In the genomic region with DNA sequence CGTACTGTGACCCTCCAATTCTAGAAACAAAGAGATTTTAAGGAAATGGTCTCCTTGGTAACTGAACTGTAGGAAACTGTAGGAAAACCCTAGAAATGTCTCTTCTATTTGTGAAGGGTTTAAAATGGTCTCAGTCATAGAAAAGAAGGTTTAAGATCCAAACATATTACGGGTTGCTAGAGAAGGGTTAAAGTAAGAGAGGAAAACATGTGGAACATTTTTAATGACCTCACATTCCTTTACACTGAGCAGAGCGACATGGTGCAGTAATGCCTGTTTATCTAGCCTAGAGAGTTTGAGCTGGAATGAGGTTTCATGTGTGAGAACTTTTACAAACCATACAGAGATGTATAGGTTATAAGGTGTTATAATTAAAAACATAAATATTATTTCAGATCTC, we compare ENCODE assay signal across 11 cellular contexts. TPM values are rescaled to one million over a fixed set of nuclear protein-coding genes. Genes with fewer than 3 reads are reported as not detected.
A peak's percentile ranks its signal among the peaks of the same experiment; 100 is the strongest.
DNase-seq lines count a peak whose midpoint lies in the region; ATAC-seq and TF ChIP-seq lines count a peak whose summit lies in the region.
"Had no signal": no experiment of that assay in that cellular context is flagged by ENCODE, and none has a peak within 500 bp of the region (broad histone marks: within the 10 kb centered on the region; RNA-seq: fewer than 3 reads in every experiment).

No MANE protein-coding gene starts in this region.

- H3K9ac ChIP-seq in SK-N-SH: no peak overlapping the region

- 64% methylated on average over 3 of the region's 3 CpGs for WGBS in SK-N-SH (ENCODE audit: low lambda C conversion rate)

- no peak for ATAC-seq in GM21723 (IDR thresholded peaks at IDR 0.05; ENCODE audit: unreplicated experiment)

- TF ChIP-seq CTCF in SK-N-SH (IDR thresholded peaks at IDR 0.05) (no peak), fibroblast of villous mesenchyme (IDR thresholded peaks at IDR 0.05; ENCODE audit: insufficient read depth, low read depth, low read length) (no peak)

- no peaks in the 10 kb centered on the region for H3K9me2 ChIP-seq in SK-N-SH

- CTCF ChIA-PET in SK-N-SH (lab: Yijun Ruan, JAX): interaction anchor here (1.0 to 1.7 kb wide), 2 partner anchors 16 kb away, joined by 5 to 7 read pairs; no protein-coding TSS in a partner anchor

- no peak for TF ChIP-seq RAD21 in SK-N-SH (IDR thresholded peaks at IDR 0.05; ENCODE audit: low read length)

- peak overlapping the region; percentile 1; the same call in 1 of the 2 replicates for H3K4me2 ChIP-seq in SK-N-SH

- in situ Hi-C loops in ACHN (cut with HindIII; ENCODE audit: low pct_ligation_motif_present, low pct_unique_long_range_greater_than_20kb, low sequenced_read_pairs): no loop called here

- peaks cover 16 to 40% of the 10 kb centered on the region in 2 experiments; a peak in 3 of 4 replicates for H3K4me1 ChIP-seq in SK-N-SH (ENCODE audit: control insufficient read depth in 1 of 2, insufficient read depth in 2 of 2, low read depth in 1 of 2, low read length in 1 of 2)

- H3K27ac ChIP-seq in SK-N-SH (ENCODE audit: low read depth in 2 of 2, low read length in 1 of 2): peak overlapping the region; percentile 34 to 50; a peak in 3 of 4 replicates

- no peaks in the 10 kb centered on the region for H3K27me3 ChIP-seq in SK-N-SH (ENCODE audit: insufficient read depth)

- H3K4me3 ChIP-seq in SK-N-SH (ENCODE audit: low read depth in 2 of 2, low read length in 1 of 2): no peak overlapping the region; a peak in 1 of 4 replicates
- no peak overlapping the region for H3K4me3 ChIP-seq in fibroblast of villous mesenchyme (ENCODE audit: low read depth, low read length)

- H2AFZ ChIP-seq in SK-N-SH (ENCODE audit: low read depth): peak overlapping the region; percentile 19; the same call in 1 of the 2 replicates

- POLR2A ChIA-PET in SK-N-SH (lab: Yijun Ruan, JAX): no interaction called here

- H3F3A ChIP-seq in SK-N-SH (replicated peaks; ENCODE audit: insufficient read depth): no peaks in the 10 kb centered on the region

- DNase-seq in EH (ENCODE audit: low read depth) (peak; percentile 88), SK-N-SH (no peak), fibroblast of villous mesenchyme (ENCODE audit: low read depth) (peak; percentile 74), renal cortical epithelial cell (ENCODE audit: low read depth) (peak; percentile 82), ACHN (no peak), NCI-H82 treated with DMSO at 0.1 percent for 48 hours (lab: John Stamatoyannopoulos, UW; ENCODE audit: unreplicated experiment) (no peak), NCI-H2029 (lab: John Stamatoyannopoulos, UW) (no peak)
- DNase-seq: Calu3, NCI-H1417 treated with DMSO at 0.1 percent for 48 hours had no signal

- no peaks in the 10 kb centered on the region for H3K79me2 ChIP-seq in SK-N-SH (ENCODE audit: insufficient read depth)

- no peak for TF ChIP-seq EP300 in SK-N-SH (IDR thresholded peaks at IDR 0.05; ENCODE audit: borderline replicate concordance in 1 of 2, low read depth in 1 of 2, low read length in 1 of 2)

- H4K20me1 ChIP-seq in SK-N-SH (ENCODE audit: insufficient read depth): no peaks in the 10 kb centered on the region

- no peaks in the 10 kb centered on the region for H3K9me3 ChIP-seq in SK-N-SH

- peaks cover 0 to 16% of the 10 kb centered on the region in 2 experiments for H3K36me3 ChIP-seq in SK-N-SH (replicated peaks in 1 of 2; ENCODE audit: control insufficient read depth in 1 of 2, insufficient read depth in 2 of 2, low read length in 1 of 2)

TF ChIP-seq in SK-N-SH, 30 proteins besides CTCF, POLR2A, EP300 and RAD21:
- peak; percentile 53 for TF ChIP-seq TCF12 (IDR thresholded peaks at IDR 0.05)
- no peak for TF ChIP-seq YY1 (IDR thresholded peaks at IDR 0.05; ENCODE audit: low read depth)
- TF ChIP-seq USF1 (IDR thresholded peaks at IDR 0.05; ENCODE audit: borderline replicate concordance, low read depth): no peak
- TF ChIP-seq, protein P1, sequence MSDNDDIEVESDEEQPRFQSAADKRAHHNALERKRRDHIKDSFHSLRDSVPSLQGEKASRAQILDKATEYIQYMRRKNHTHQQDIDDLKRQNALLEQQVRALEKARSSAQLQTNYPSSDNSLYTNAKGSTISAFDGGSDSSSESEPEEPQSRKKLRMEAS (IDR thresholded peaks at IDR 0.05; ENCODE audit: low read depth): 0 out of 2 replicates have a peak, but pooled peaks have one; percentile 21

RNA-seq across cellular contexts. Expression of gene C1orf105, which starts 36.9 kb away (rescaled TPM):
- not detected in 2 replicates for polyA plus RNA-seq in SK-N-SH (2012; rRNA removed)
- not detected in 2 replicates for polyA plus RNA-seq in SK-N-SH (2012; cell fraction: cytosol; rRNA removed)
- not detected in 2 replicates for polyA plus RNA-seq in SK-N-SH (2012; cell fraction: nucleus; rRNA removed)
- not detected in 2 replicates for total RNA-seq in fibroblast of villous mesenchyme
- total RNA-seq in renal cortical epithelial cell: not detected in 2 replicates
- total RNA-seq: Calu3, pulmonary artery endothelial cell had no signal

Comparison
In these comparisons a context has a peak if more than half of its experiments do, and no peak if none do; other contexts are left out.
1. DNase-seq: peak in EH (single experiment), fibroblast of villous mesenchyme (single experiment) and renal cortical epithelial cell (single experiment); none in SK-N-SH (single experiment), ACHN (single experiment), NCI-H82 treated with DMSO at 0.1 percent for 48 hours (single experiment) and NCI-H2029 (single experiment).